8 cellular contexts compared by ENCODE assay signal in genomic region chr1:33460947-33461629, GRCh38. TPM values are rescaled to one million over a fixed set of nuclear protein-coding genes. Genes with fewer than 3 reads are reported as not detected.
DNase-seq lines count a peak whose midpoint lies in the region; ATAC-seq and TF ChIP-seq lines count a peak whose summit lies in the region.

No MANE protein-coding gene starts in this region.

- TF ChIP-seq EP300 in suprapubic skin (IDR thresholded peaks at IDR 0.05), result no peak

- DNase-seq in suprapubic skin (ENCODE audit: low spot score in 2 of 2) (no peak), NCI-H510A (lab: John Stamatoyannopoulos, UW) (no peak), NCI-H345 (lab: John Stamatoyannopoulos, UW) (no peak), HAP-1 (ENCODE audit: low spot score in 2 of 2) (no peak), amniotic stem cell (lab: John Stamatoyannopoulos, UW) (no peak)

- H3K36me3 ChIP-seq in esophagus (ENCODE audit: control insufficient read depth in 2 of 2, insufficient read depth in 2 of 2, low read length in 1 of 2) (no peaks in the 10 kb centered on the region), suprapubic skin (no peaks in the 10 kb centered on the region), HAP-1 (replicated peaks) (no peaks in the 10 kb centered on the region)

- H3K4me3 ChIP-seq in esophagus (ENCODE audit: low read depth in 1 of 2, low read length in 2 of 2) (no peak overlapping the region), suprapubic skin (no peak overlapping the region), HAP-1 (no peak overlapping the region)

- H3K9me3 ChIP-seq in esophagus (ENCODE audit: control insufficient read depth in 2 of 2, insufficient read depth in 1 of 2, low read depth in 1 of 2, low read length in 1 of 2), result no peaks in the 10 kb centered on the region
- H3K9me3 ChIP-seq in suprapubic skin, result no peaks in the 10 kb centered on the region
- no peaks in the 10 kb centered on the region for H3K9me3 ChIP-seq in HAP-1

- ATAC-seq in GM19397 (IDR thresholded peaks at IDR 0.05; ENCODE audit: unreplicated experiment) (peak; percentile 63), HG03378 (IDR thresholded peaks at IDR 0.05; ENCODE audit: unreplicated experiment) (peak; percentile 57)

- H3K4me1 ChIP-seq in esophagus (ENCODE audit: control insufficient read depth in 2 of 2, insufficient read depth in 2 of 2, low read length in 1 of 2) (no peaks in the 10 kb centered on the region), suprapubic skin (peaks cover 6% of the 10 kb centered on the region), HAP-1 (no peaks in the 10 kb centered on the region)

- WGBS in esophagus, 2 donors, result 62 to 67% methylated on average over 4 of the region's 4 CpGs
- 61% methylated on average over 4 of the region's 4 CpGs for WGBS in suprapubic skin

- TF ChIP-seq POLR2A in suprapubic skin (IDR thresholded peaks at IDR 0.05), result no peak

- in situ Hi-C loops in HAP-1 (cut with MboI; ENCODE audit: low sequenced_read_pairs), result loop anchor here (10.0 kb wide), 1 partner anchor 366 kb away; no protein-coding TSS in a partner anchor

- TF ChIP-seq CTCF in suprapubic skin (IDR thresholded peaks at IDR 0.05), result no peak

- H3K27me3 ChIP-seq in esophagus (ENCODE audit: control insufficient read depth in 1 of 2, insufficient read depth in 2 of 2, low read length in 2 of 2) (no peaks in the 10 kb centered on the region), suprapubic skin (no peaks in the 10 kb centered on the region), HAP-1 (ENCODE audit: low read depth) (no peaks in the 10 kb centered on the region)

- H3K27ac ChIP-seq in esophagus (ENCODE audit: low read depth in 2 of 2, low read length in 1 of 2), result peak overlapping the region; percentile 13 to 77
- peak overlapping the region; percentile 31 for H3K27ac ChIP-seq in suprapubic skin

RNA-seq across cellular contexts. Expression of gene ZSCAN20, which starts 11.4 kb away (rescaled TPM):
- under 1 TPM; 0.51 to 0.75 TPM for polyA plus RNA-seq in esophagus
- 1 to 10 TPM; 1.4 to 7.0 (median 3.2) TPM for total RNA-seq in suprapubic skin

RNA-seq across cellular contexts. Expression of gene PHC2, which starts 30.2 kb away (rescaled TPM):
- polyA plus RNA-seq in esophagus, result 10 to 100 TPM; 28.0 to 46.4 TPM
- total RNA-seq in suprapubic skin, result 10 to 100 TPM; 77.8 to 81.3 (median 79.5) TPM
